In genomic region chr21:21952566-21952965, GRCh38 we compare ENCODE assay signal across 26 cellular contexts.
"Had no signal": no experiment of that assay in that cellular context is flagged by ENCODE, and none has a peak within 500 bp of the region (broad histone marks: within the 10 kb centered on the region; RNA-seq: fewer than 3 reads in every experiment).

No MANE protein-coding gene starts in this region.

- H3K27ac ChIP-seq: body of pancreas, esophagus muscularis mucosa, foreskin keratinocyte, gastrocnemius medialis had no signal

- H3K9me3 Mint-ChIP-seq: activated CD4-positive, alpha-beta T cell treated with anti-CD3 and anti-CD28 coated beads, Interleukin-2, amount 10 ng/mL, durations not matched to agents 7 days and 5 days had no signal

- DNase-seq: activated CD4-positive, alpha-beta memory T cell treated with anti-CD3 and anti-CD28 coated beads, Interleukin-2, amount 10 ng/mL, durations not matched to agents 7 days and 5 days; activated CD4-positive, alpha-beta T cell treated with anti-CD3 and anti-CD28 coated beads for 4 hours; activated CD4-positive, alpha-beta T cell treated with anti-CD3 and anti-CD28 coated beads, Interleukin-2, amount 10 ng/mL, durations not matched to agents 7 days and 5 days; activated CD4-positive, alpha-beta T cell treated with anti-CD3 and anti-CD28 coated beads, Interleukin-2, amount 50 U/mL, for 4 hours; activated CD4-positive, CD25-positive, alpha-beta regulatory T cell; activated CD4-positive, CD25-positive, alpha-beta regulatory T cell treated with anti-CD3 and anti-CD28 coated beads, Interleukin-2, amount 50 U/mL, for 72 hours; activated CD8-positive, alpha-beta memory T cell treated with anti-CD3 and anti-CD28 coated beads, Interleukin-2, amount 50 U/mL, for 48 hours; activated gamma-delta T cell; activated naive CD4-positive, alpha-beta T cell; activated naive CD4-positive, alpha-beta T cell treated with anti-CD3 and anti-CD28 coated beads, Interleukin-2, amount 10 ng/mL, durations not matched to agents 7 days and 5 days; activated naive CD8-positive, alpha-beta T cell treated with anti-CD3 and anti-CD28 coated beads, Interleukin-2, amount 10 ng/mL, durations not matched to agents 7 days and 5 days; activated T-cell treated with anti-CD3 and anti-CD28 coated beads for 4 hours; activated T-cell treated with anti-CD3 and anti-CD28 coated beads, Interleukin-2, amount 50 U/mL, for 24 hours; activated T-cell treated with anti-CD3 and anti-CD28 coated beads, Interleukin-2, amount 50 U/mL, for 72 hours; body of pancreas; cortex of kidney; dermis blood vessel endothelial cell; effector CD4-positive, alpha-beta T cell; effector memory CD8-positive, alpha-beta T cell; erythroblast; foreskin keratinocyte; gastrocnemius medialis; glutamatergic neuron; T-helper 2 cell had no signal

- H3K27ac Mint-ChIP-seq: activated CD4-positive, alpha-beta memory T cell treated with anti-CD3 and anti-CD28 coated beads, Interleukin-2, amount 10 ng/mL, durations not matched to agents 7 days and 5 days; activated CD4-positive, alpha-beta T cell treated with anti-CD3 and anti-CD28 coated beads, Interleukin-2, amount 10 ng/mL, durations not matched to agents 7 days and 5 days; activated naive CD4-positive, alpha-beta T cell treated with anti-CD3 and anti-CD28 coated beads, Interleukin-2, amount 10 ng/mL, durations not matched to agents 7 days and 5 days; activated naive CD4-positive, alpha-beta T cell treated with anti-CD3 and anti-CD28 coated beads, Interleukin-2, amount 50 U/mL, for 72 hours; activated naive CD8-positive, alpha-beta T cell treated with anti-CD3 and anti-CD28 coated beads, Interleukin-2, amount 10 ng/mL, durations not matched to agents 7 days and 5 days; activated T-cell treated with anti-CD3 and anti-CD28 coated beads, Interleukin-2, amount 50 U/mL, for 24 hours; activated T-cell treated with anti-CD3 and anti-CD28 coated beads, Interleukin-2, amount 50 U/mL, for 72 hours; effector memory CD8-positive, alpha-beta T cell had no signal

- H3K4me1 Mint-ChIP-seq: activated CD4-positive, alpha-beta memory T cell treated with anti-CD3 and anti-CD28 coated beads, Interleukin-2, amount 10 ng/mL, durations not matched to agents 7 days and 5 days; activated CD4-positive, alpha-beta T cell treated with anti-CD3 and anti-CD28 coated beads, Interleukin-2, amount 10 ng/mL, durations not matched to agents 7 days and 5 days; activated naive CD4-positive, alpha-beta T cell treated with anti-CD3 and anti-CD28 coated beads, Interleukin-2, amount 10 ng/mL, durations not matched to agents 7 days and 5 days; activated naive CD8-positive, alpha-beta T cell treated with anti-CD3 and anti-CD28 coated beads, Interleukin-2, amount 10 ng/mL, durations not matched to agents 7 days and 5 days had no signal

- H3K36me3 ChIP-seq: esophagus muscularis mucosa, gastrocnemius medialis had no signal

- H3K4me1 ChIP-seq: body of pancreas, esophagus muscularis mucosa, foreskin keratinocyte, gastrocnemius medialis had no signal

- H3K27me3 ChIP-seq: body of pancreas, esophagus muscularis mucosa, foreskin keratinocyte, gastrocnemius medialis had no signal

- ATAC-seq: activated naive CD4-positive, alpha-beta T cell treated with anti-CD3 and anti-CD28 coated beads, Interleukin-2, amount 50 U/mL, for 72 hours; activated T-cell treated with anti-CD3 and anti-CD28 coated beads, Interleukin-2, amount 50 U/mL, for 72 hours; body of pancreas; effector memory CD8-positive, alpha-beta T cell; foreskin keratinocyte; gastrocnemius medialis had no signal

- H3K4me3 ChIP-seq: body of pancreas, esophagus muscularis mucosa, gastrocnemius medialis had no signal

- H3K9me3 ChIP-seq: body of pancreas, esophagus muscularis mucosa, gastrocnemius medialis had no signal

- H3K27me3 Mint-ChIP-seq: activated CD4-positive, alpha-beta memory T cell treated with anti-CD3 and anti-CD28 coated beads, Interleukin-2, amount 10 ng/mL, durations not matched to agents 7 days and 5 days; activated CD4-positive, alpha-beta T cell treated with anti-CD3 and anti-CD28 coated beads, Interleukin-2, amount 10 ng/mL, durations not matched to agents 7 days and 5 days; activated naive CD4-positive, alpha-beta T cell treated with anti-CD3 and anti-CD28 coated beads, Interleukin-2, amount 10 ng/mL, durations not matched to agents 7 days and 5 days; activated naive CD8-positive, alpha-beta T cell treated with anti-CD3 and anti-CD28 coated beads, Interleukin-2, amount 10 ng/mL, durations not matched to agents 7 days and 5 days; activated T-cell treated with anti-CD3 and anti-CD28 coated beads, Interleukin-2, amount 50 U/mL, for 24 hours; effector memory CD8-positive, alpha-beta T cell had no signal

- H3K36me3 Mint-ChIP-seq: activated naive CD4-positive, alpha-beta T cell treated with anti-CD3 and anti-CD28 coated beads, Interleukin-2, amount 10 ng/mL, durations not matched to agents 7 days and 5 days; activated naive CD4-positive, alpha-beta T cell treated with anti-CD3 and anti-CD28 coated beads, Interleukin-2, amount 50 U/mL, for 72 hours; activated naive CD8-positive, alpha-beta T cell treated with anti-CD3 and anti-CD28 coated beads, Interleukin-2, amount 10 ng/mL, durations not matched to agents 7 days and 5 days had no signal

- H3K4me3 Mint-ChIP-seq: activated CD4-positive, alpha-beta memory T cell treated with anti-CD3 and anti-CD28 coated beads, Interleukin-2, amount 10 ng/mL, durations not matched to agents 7 days and 5 days; activated CD4-positive, alpha-beta T cell treated with anti-CD3 and anti-CD28 coated beads, Interleukin-2, amount 10 ng/mL, durations not matched to agents 7 days and 5 days; activated naive CD4-positive, alpha-beta T cell treated with anti-CD3 and anti-CD28 coated beads, Interleukin-2, amount 10 ng/mL, durations not matched to agents 7 days and 5 days; activated naive CD8-positive, alpha-beta T cell treated with anti-CD3 and anti-CD28 coated beads, Interleukin-2, amount 10 ng/mL, durations not matched to agents 7 days and 5 days; activated T-cell treated with anti-CD3 and anti-CD28 coated beads, Interleukin-2, amount 50 U/mL, for 24 hours; activated T-cell treated with anti-CD3 and anti-CD28 coated beads, Interleukin-2, amount 50 U/mL, for 72 hours; effector memory CD8-positive, alpha-beta T cell had no signal
